ENCODE assay signal across 8 cellular contexts in genomic region chr2:127083819-127084503, GRCh38. TPM values are rescaled to one million over a fixed set of nuclear protein-coding genes. Genes with fewer than 3 reads are reported as not detected.
A peak's percentile ranks its signal among the peaks of the same experiment; 100 is the strongest.
DNase-seq lines count a peak whose midpoint lies in the region; ATAC-seq and TF ChIP-seq lines count a peak whose summit lies in the region.

No MANE protein-coding gene starts in this region.

- H3K79me2 ChIP-seq in smooth muscle cell (ENCODE audit: low read depth), result peaks cover 35% of the 10 kb centered on the region

- H3K27me3 ChIP-seq in smooth muscle cell (ENCODE audit: low read depth) (no peaks in the 10 kb centered on the region), HAP-1 (ENCODE audit: low read depth) (no peaks in the 10 kb centered on the region)

- H3K4me2 ChIP-seq in smooth muscle cell, result peak overlapping the region; percentile 51

- 25% methylated on average over 21 of the region's 21 CpGs for WGBS in smooth muscle cell (ENCODE audit: low lambda C conversion rate)

- H3K4me3 ChIP-seq in smooth muscle cell, result no peak overlapping the region
- H3K4me3 ChIP-seq in HAP-1, result no peak overlapping the region

- peaks cover 42% of the 10 kb centered on the region for H3K4me1 ChIP-seq in smooth muscle cell (ENCODE audit: low read depth)
- H3K4me1 ChIP-seq in HAP-1, result no peaks in the 10 kb centered on the region

- H3K9ac ChIP-seq in smooth muscle cell (ENCODE audit: low read depth), result peak overlapping the region; percentile 2

- peak overlapping the region; percentile 53 for H3K27ac ChIP-seq in smooth muscle cell (ENCODE audit: low read depth)

- H3F3A ChIP-seq in smooth muscle cell (ENCODE audit: low read depth), result peaks cover 35% of the 10 kb centered on the region

- ATAC-seq in GM18505 (IDR thresholded peaks at IDR 0.05; ENCODE audit: unreplicated experiment), result no peak

- no peak for TF ChIP-seq CTCF in smooth muscle cell (IDR thresholded peaks at IDR 0.05; ENCODE audit: borderline replicate concordance, insufficient read depth, poor library complexity, severe bottlenecking)

- TF ChIP-seq POLR2A in GM18505 (IDR thresholded peaks at IDR 0.05; ENCODE audit: borderline replicate concordance, extremely low read depth, insufficient read depth, insufficient read length), result no peak

- H3K36me3 ChIP-seq in smooth muscle cell (ENCODE audit: low read depth), result no peaks in the 10 kb centered on the region
- H3K36me3 ChIP-seq in HAP-1 (replicated peaks), result no peaks in the 10 kb centered on the region

- DNase-seq in GOT3 (lab: John Stamatoyannopoulos, UW), result peak; percentile 51
- DNase-seq in amniotic epithelial cell (ENCODE audit: low read depth), result peak; percentile 98
- DNase-seq in hypothalamus (lab: John Stamatoyannopoulos, UW), result peak in 32 of 51 donors; percentile 9 to 81 (median 50)
- DNase-seq in smooth muscle cell (lab: John Stamatoyannopoulos, UW; ENCODE audit: unreplicated experiment), result peak; percentile 42
- no peak for DNase-seq in GM19238 (ENCODE audit: insufficient read length, low spot score)
- DNase-seq in HAP-1 (ENCODE audit: low spot score in 2 of 2), result no peak
- no peak for DNase-seq in NCI-H2081 treated with DMSO at 0.1 percent for 48 hours (lab: John Stamatoyannopoulos, UW)

- in situ Hi-C loops in HAP-1 (cut with MboI; ENCODE audit: low sequenced_read_pairs), result no loop called here

- H2AFZ ChIP-seq in smooth muscle cell (ENCODE audit: low read depth), result no peak overlapping the region

- H3K9me3 ChIP-seq in smooth muscle cell (replicated peaks; ENCODE audit: low read depth) (no peaks in the 10 kb centered on the region), HAP-1 (no peaks in the 10 kb centered on the region)

- H4K20me1 ChIP-seq in smooth muscle cell (ENCODE audit: low read depth), result peaks cover 100% of the 10 kb centered on the region

RNA-seq across cellular contexts. Expression of gene BIN1, which starts 23.0 kb away (rescaled TPM):
- 20.0 and 25.4 TPM in 2 replicates for total RNA-seq in smooth muscle cell
- 31.9 and 32.4 TPM in 2 replicates for polyA plus RNA-seq in smooth muscle cell

Comparison
In these comparisons a context has a peak if more than half of its experiments do, and no peak if none do; other contexts are left out.
1. DNase-seq: peak in GOT3 (single experiment), amniotic epithelial cell (single experiment), hypothalamus (32 of 51) and smooth muscle cell (single experiment); none in GM19238 (single experiment), HAP-1 (0 of 2) and NCI-H2081 treated with DMSO at 0.1 percent for 48 hours (single experiment).